Comparison of ENCODE assay signal across 8 cellular contexts in genomic region chr14:22536853-22537338, GRCh38. TPM values are rescaled to one million over a fixed set of nuclear protein-coding genes. Genes with fewer than 3 reads are reported as not detected.
DNase-seq lines count a peak whose midpoint lies in the region; ATAC-seq and TF ChIP-seq lines count a peak whose summit lies in the region.

No MANE protein-coding gene starts in this region.

- H3F3A ChIP-seq in GM23338 (replicated peaks; ENCODE audit: low read depth), result no peaks in the 10 kb centered on the region
- H3F3A ChIP-seq in MM.1S (ENCODE audit: insufficient read depth, low read length), result no peaks in the 10 kb centered on the region

- POLR2A ChIA-PET in Panc1 (lab: Charles Lee), result no interaction called here

- H3K27me3 Mint-ChIP-seq in GM23338 (ENCODE audit: insufficient read depth, low read depth, poor library complexity), result peaks cover 2% of the 10 kb centered on the region

- H3K4me1 ChIP-seq in Panc1 (ENCODE audit: control insufficient read depth, insufficient read depth, low read length) (no peaks in the 10 kb centered on the region), heart left ventricle (peaks cover 0 to 94% (median 27%) of the 10 kb centered on the region in 12 donors), spleen (peaks cover 23 to 100% (median 60%) of the 10 kb centered on the region in 6 donors), GM23338 (ENCODE audit: insufficient read depth) (no peaks in the 10 kb centered on the region), MM.1S (ENCODE audit: low read length) (peaks cover 15% of the 10 kb centered on the region; the same call in 1 of the 2 replicates)

- no peaks in the 10 kb centered on the region for H3K36me3 ChIP-seq in Panc1 (ENCODE audit: control insufficient read depth, insufficient read depth, low read length)
- no peaks in the 10 kb centered on the region for H3K36me3 ChIP-seq in heart left ventricle
- no peaks in the 10 kb centered on the region for H3K36me3 ChIP-seq in spleen
- H3K36me3 ChIP-seq in GM23338 (ENCODE audit: insufficient read depth), result no peaks in the 10 kb centered on the region
- H3K36me3 ChIP-seq in MM.1S (replicated peaks; ENCODE audit: insufficient read depth, low read length), result no peaks in the 10 kb centered on the region

- no peaks in the 10 kb centered on the region for H4K20me1 ChIP-seq in GM23338 (replicated peaks; ENCODE audit: insufficient read depth)
- no peaks in the 10 kb centered on the region for H4K20me1 ChIP-seq in MM.1S (ENCODE audit: insufficient read depth, low read length)

- no peak for TF ChIP-seq CTCF in Panc1 (IDR thresholded peaks at IDR 0.05)
- no peak for TF ChIP-seq CTCF in heart left ventricle (IDR thresholded peaks at IDR 0.05)
- TF ChIP-seq CTCF in spleen (IDR thresholded peaks at IDR 0.05 in 8 of 11, conservative IDR thresholded peaks at IDR 0.05 in 3 of 11), result no peak
- TF ChIP-seq CTCF in GM23338 (conservative IDR thresholded peaks at IDR 0.05; ENCODE audit: low read depth in 2 of 2), result no peak
- TF ChIP-seq CTCF in MM.1S (IDR thresholded peaks at IDR 0.05; ENCODE audit: low read length), result no peak

- 55 to 62% (median 57%) methylated on average over 6 of the region's 6 CpGs for WGBS in heart left ventricle, 4 donors
- 57 to 75% (median 62%) methylated on average over 6 of the region's 6 CpGs for WGBS in spleen, 5 donors

- no peak overlapping the region for H3K4me3 Mint-ChIP-seq in GM23338

- H3K9me2 ChIP-seq in GM23338 (ENCODE audit: insufficient read depth) (0 out of 2 replicates have a peak, but pooled peaks cover 7% of the 10 kb centered on the region), MM.1S (replicated peaks; ENCODE audit: insufficient read depth, low read length) (no peaks in the 10 kb centered on the region)

- no peaks in the 10 kb centered on the region for H3K36me3 Mint-ChIP-seq in GM23338 (ENCODE audit: low read depth)

- CTCF ChIA-PET in Panc1 (lab: Charles Lee), result interaction anchor here (0.6 kb wide), 1 partner anchor 55 kb away, joined by 3 read pairs; no protein-coding TSS in a partner anchor

- H3K4me3 ChIP-seq in Panc1 (ENCODE audit: low read depth in 2 of 2, low read length in 2 of 2) (no peak overlapping the region), heart left ventricle (peak overlapping the region in 1 of 12 donors; percentile 15), spleen (peak overlapping the region in 1 of 8 donors; percentile 49), GM23338 (no peak overlapping the region), MM.1S (ENCODE audit: low read length) (no peak overlapping the region)

- TF ChIP-seq POLR2A in heart left ventricle (IDR thresholded peaks at IDR 0.05) (no peak), spleen (IDR thresholded peaks at IDR 0.05) (no peak)

- H2AFZ ChIP-seq in GM23338 (no peak overlapping the region), MM.1S (ENCODE audit: low read length) (no peak overlapping the region)

- no peaks in the 10 kb centered on the region for H3K79me2 ChIP-seq in GM23338 (replicated peaks; ENCODE audit: insufficient read depth)
- no peaks in the 10 kb centered on the region for H3K79me2 ChIP-seq in MM.1S (ENCODE audit: low read length)

- DNase-seq in Panc1 (ENCODE audit: low read depth, low spot score) (peak; percentile 61), heart left ventricle (peak in 4 of 5 donors; percentile 57 to 85 (median 70)), spleen (no peak), GM23338 (ENCODE audit: low spot score) (no peak), MM.1S (no peak)
- peak; percentile 93 for DNase-seq in activated effector memory CD4-positive, alpha-beta T cell treated with anti-CD3 and anti-CD28 coated beads, Interleukin-2, amount 50 U/mL, for 16 hours

- H3K4me1 Mint-ChIP-seq in GM23338, result no peaks in the 10 kb centered on the region; the same call in 2 of the 3 replicates

- H3K9me3 Mint-ChIP-seq in GM23338, result no peaks in the 10 kb centered on the region

- no peak overlapping the region for H3K27ac Mint-ChIP-seq in GM23338

- ATAC-seq in GM18508 (IDR thresholded peaks at IDR 0.05; ENCODE audit: insufficient read depth, unreplicated experiment) (peak; percentile 46), HG02884 (IDR thresholded peaks at IDR 0.05; ENCODE audit: unreplicated experiment) (peak; percentile 80), Panc1 (peak; percentile 91), heart left ventricle (peak; percentile 76 to 97 (median 94)), GM23338 (no peak)

- no peak overlapping the region for H3K4me2 ChIP-seq in GM23338
- H3K4me2 ChIP-seq in MM.1S (ENCODE audit: low read depth, low read length), result no peak overlapping the region

- in situ Hi-C loops in Panc1 (cut with HindIII; ENCODE audit: low pct_unique_long_range_greater_than_20kb, low sequenced_read_pairs), result no loop called here

- H3K27me3 ChIP-seq in Panc1 (ENCODE audit: control insufficient read depth, insufficient read depth, low read length) (no peaks in the 10 kb centered on the region), heart left ventricle (no peaks in the 10 kb centered on the region), spleen (replicated peaks in 1 of 7) (no peaks in the 10 kb centered on the region), GM23338 (ENCODE audit: insufficient read depth) (no peaks in the 10 kb centered on the region), MM.1S (replicated peaks; ENCODE audit: insufficient read depth, low read length) (no peaks in the 10 kb centered on the region)

- no TSS peak for BruUV-seq in Panc1 (replicated peaks; lab: Mats Ljungman, UMichigan)

- H3K27ac ChIP-seq in Panc1 (ENCODE audit: low read length) (no peak overlapping the region), heart left ventricle (peak overlapping the region in 10 of 12 donors; percentile 9 to 87 (median 40)), spleen (peak overlapping the region in 6 of 8 donors; percentile 44 to 96 (median 76)), GM23338 (ENCODE audit: low read depth) (no peak overlapping the region), MM.1S (ENCODE audit: low read length) (no peak overlapping the region)

- no peaks in the 10 kb centered on the region for H3K9me3 ChIP-seq in Panc1 (ENCODE audit: control insufficient read depth, insufficient read depth, low read depth, low read length)
- no peaks in the 10 kb centered on the region for H3K9me3 ChIP-seq in heart left ventricle
- no peaks in the 10 kb centered on the region for H3K9me3 ChIP-seq in spleen
- H3K9me3 ChIP-seq in MM.1S (replicated peaks; ENCODE audit: insufficient read depth, low read length), result no peaks in the 10 kb centered on the region

- intact Hi-C loops in Panc1 (cut with micrococcal nuclease; ENCODE audit: unreplicated experiment), result no loop called here
- intact Hi-C loops in heart left ventricle (cut with DNase I), result loop anchor here in 1 of 10 donors (10.0 kb wide), 1 partner anchor 62 kb away; no protein-coding TSS in a partner anchor
- intact Hi-C loops in spleen (cut with DNase I; ENCODE audit: low total_unique reads), result no loop called here

- H3K9ac ChIP-seq in MM.1S (ENCODE audit: low read length), result no peak overlapping the region

RNA-seq across cellular contexts. Expression of gene DAD1, which starts 52.1 kb away (rescaled TPM):
- 163 TPM for total RNA-seq in Panc1 (2021; ENCODE audit: unreplicated experiment)
- 169 TPM for polyA plus RNA-seq in Panc1 (2012; ENCODE audit: insufficient read length)
- total RNA-seq in heart left ventricle, result 100 to 1,000 TPM; 108 to 236 (median 147) TPM
- 100 to 1,000 TPM; 129 to 402 TPM for polyA plus RNA-seq in heart left ventricle
- total RNA-seq in spleen, result 100 to 1,000 TPM; 107 to 176 (median 123) TPM
- polyA plus RNA-seq in spleen, result 100 to 1,000 TPM; 102 to 165 (median 147) TPM
- total RNA-seq in GM23338 (2014; rRNA removed; shearing (Covaris generic)), result 180 and 213 TPM in 2 replicates
- polyA plus RNA-seq in GM23338 (2016; fragmentation: Nextera tagmentation; extraction: Ambion mirVana), result 236 and 252 TPM in 2 replicates

Comparison
In these comparisons a context has a peak if more than half of its experiments do, and no peak if none do; other contexts are left out.
1. DNase-seq: peak in Panc1 (single experiment), activated effector memory CD4-positive, alpha-beta T cell treated with anti-CD3 and anti-CD28 coated beads, Interleukin-2, amount 50 U/mL, for 16 hours (single experiment) and heart left ventricle (4 of 5); none in spleen (single experiment), GM23338 (single experiment) and MM.1S (single experiment).
2. H3K27ac ChIP-seq: peak in heart left ventricle (10 of 12) and spleen (6 of 8); none in Panc1 (single experiment), GM23338 (single experiment) and MM.1S (single experiment).